In genomic region chr2:147939313-147939712, GRCh38 we compare ENCODE assay signal across 27 cellular contexts.
"Had no signal": no experiment of that assay in that cellular context is flagged by ENCODE, and none has a peak within 500 bp of the region (broad histone marks: within the 10 kb centered on the region; RNA-seq: fewer than 3 reads in every experiment).

No MANE protein-coding gene starts in this region.

- H3K27ac Mint-ChIP-seq: activated CD4-positive, alpha-beta T cell treated with anti-CD3 and anti-CD28 coated beads, Interleukin-2, amount 10 ng/mL, durations not matched to agents 7 days and 5 days; activated CD8-positive, alpha-beta T cell treated with anti-CD3 and anti-CD28 coated beads for 36 hours; activated naive CD8-positive, alpha-beta T cell treated with anti-CD3 and anti-CD28 coated beads, Interleukin-2, amount 10 ng/mL, durations not matched to agents 7 days and 5 days; natural killer cell; stimulated activated naive B cell treated with anti-CD40 and anti-IgM and Interleukin-4, amounts not matched to agents 10 μg/mL and 1 μg/mL and 100 μg/mL, for 72 hours; T-helper 17 cell had no signal

- H3K27me3 Mint-ChIP-seq: activated CD4-positive, alpha-beta T cell treated with anti-CD3 and anti-CD28 coated beads, Interleukin-2, amount 10 ng/mL, durations not matched to agents 7 days and 5 days; activated CD8-positive, alpha-beta T cell treated with anti-CD3 and anti-CD28 coated beads for 36 hours; activated naive CD8-positive, alpha-beta T cell treated with anti-CD3 and anti-CD28 coated beads, Interleukin-2, amount 10 ng/mL, durations not matched to agents 7 days and 5 days; stimulated activated naive B cell treated with anti-CD40 and anti-IgM and Interleukin-4, amounts not matched to agents 10 μg/mL and 1 μg/mL and 100 μg/mL, for 72 hours; T-helper 17 cell had no signal

- H3K27ac ChIP-seq: colonic mucosa, hepatocyte, left ventricle myocardium inferior, right atrium auricular region, suprapubic skin had no signal

- H3K9me3 ChIP-seq: colonic mucosa, gastroesophageal sphincter, left ventricle myocardium inferior, right atrium auricular region, SK-N-SH, stomach, suprapubic skin, tibial nerve had no signal

- H3K79me2 ChIP-seq: hepatocyte had no signal

- H3K4me3 ChIP-seq: colonic mucosa, gastroesophageal sphincter, hepatocyte, left ventricle myocardium inferior, right atrium auricular region, stomach, suprapubic skin, tibial nerve had no signal

- H3K27me3 ChIP-seq: colonic mucosa, gastroesophageal sphincter, hepatocyte, right atrium auricular region, stomach, suprapubic skin, tibial nerve had no signal

- H3K36me3 ChIP-seq: colonic mucosa had no signal

- FAIRE-seq: bronchial epithelial cell, kidney had no signal

- H3K36me3 Mint-ChIP-seq: activated naive CD8-positive, alpha-beta T cell treated with anti-CD3 and anti-CD28 coated beads, Interleukin-2, amount 10 ng/mL, durations not matched to agents 7 days and 5 days had no signal

- H3K4me2 ChIP-seq: hepatocyte, SK-N-SH had no signal

- H3K4me1 ChIP-seq: colonic mucosa, right atrium auricular region, suprapubic skin had no signal

- DNase-seq: activated CD4-positive, alpha-beta T cell treated with anti-CD3 and anti-CD28 coated beads for 1 hour; activated CD4-positive, alpha-beta T cell treated with anti-CD3 and anti-CD28 coated beads, Interleukin-2, amount 10 ng/mL, durations not matched to agents 7 days and 5 days; activated CD8-positive, alpha-beta T cell treated with anti-CD3 and anti-CD28 coated beads for 36 hours; activated naive CD4-positive, alpha-beta T cell treated with Interleukin-2 at 50 U/mL for 16 hours; activated naive CD8-positive, alpha-beta T cell treated with anti-CD3 and anti-CD28 coated beads, Interleukin-2, amount 10 ng/mL, durations not matched to agents 7 days and 5 days; activated T-cell treated with anti-CD3 and anti-CD28 coated beads, Interleukin-2, amount 50 U/mL, for 48 hours; cerebellar nuclear complex; colonic mucosa; effector memory CD4-positive, alpha-beta T cell; kidney; left ventricle myocardium inferior; mammary epithelial cell; natural killer cell; SK-N-SH; stimulated activated CD4-positive, alpha-beta T cell treated with anti-CD3 and anti-CD28 coated beads, Interleukin-15, amount 100 ng/mL, for 24 hours; stimulated activated CD4-positive, alpha-beta T cell treated with anti-CD3 and anti-CD28 coated beads, Interleukin-2, amount 100 ng/mL, for 24 hours; stimulated activated naive B cell treated with anti-CD40 and anti-IgM and Interleukin-4, amounts not matched to agents 10 μg/mL and 1 μg/mL and 100 μg/mL, for 72 hours; stomach; SW 1271; T-helper 17 cell; T1000 had no signal

- H2AFZ ChIP-seq: hepatocyte had no signal

- ATAC-seq: activated CD8-positive, alpha-beta T cell treated with anti-CD3 and anti-CD28 coated beads for 36 hours; gastroesophageal sphincter; natural killer cell; stimulated activated naive B cell treated with anti-CD40 and anti-IgM and Interleukin-4, amounts not matched to agents 10 μg/mL and 1 μg/mL and 100 μg/mL, for 72 hours; T-helper 17 cell had no signal

- H3K4me3 Mint-ChIP-seq: activated CD4-positive, alpha-beta T cell treated with anti-CD3 and anti-CD28 coated beads, Interleukin-2, amount 10 ng/mL, durations not matched to agents 7 days and 5 days; activated CD8-positive, alpha-beta T cell treated with anti-CD3 and anti-CD28 coated beads for 36 hours; activated naive CD8-positive, alpha-beta T cell treated with anti-CD3 and anti-CD28 coated beads, Interleukin-2, amount 10 ng/mL, durations not matched to agents 7 days and 5 days; natural killer cell; stimulated activated naive B cell treated with anti-CD40 and anti-IgM and Interleukin-4, amounts not matched to agents 10 μg/mL and 1 μg/mL and 100 μg/mL, for 72 hours; T-helper 17 cell had no signal

- H3K9ac ChIP-seq: SK-N-SH had no signal

- H3K9me3 Mint-ChIP-seq: activated CD4-positive, alpha-beta T cell treated with anti-CD3 and anti-CD28 coated beads, Interleukin-2, amount 10 ng/mL, durations not matched to agents 7 days and 5 days; activated CD8-positive, alpha-beta T cell treated with anti-CD3 and anti-CD28 coated beads for 36 hours; activated naive CD8-positive, alpha-beta T cell treated with anti-CD3 and anti-CD28 coated beads, Interleukin-2, amount 10 ng/mL, durations not matched to agents 7 days and 5 days; natural killer cell; stimulated activated naive B cell treated with anti-CD40 and anti-IgM and Interleukin-4, amounts not matched to agents 10 μg/mL and 1 μg/mL and 100 μg/mL, for 72 hours had no signal

- H3K4me1 Mint-ChIP-seq: activated CD4-positive, alpha-beta T cell treated with anti-CD3 and anti-CD28 coated beads, Interleukin-2, amount 10 ng/mL, durations not matched to agents 7 days and 5 days; activated naive CD8-positive, alpha-beta T cell treated with anti-CD3 and anti-CD28 coated beads, Interleukin-2, amount 10 ng/mL, durations not matched to agents 7 days and 5 days; natural killer cell; stimulated activated naive B cell treated with anti-CD40 and anti-IgM and Interleukin-4, amounts not matched to agents 10 μg/mL and 1 μg/mL and 100 μg/mL, for 72 hours had no signal
